In genomic region chr9:91192379-91192775, GRCh38 we compare ENCODE assay signal across 8 cellular contexts.
DNase-seq lines count a peak whose midpoint lies in the region; ATAC-seq and TF ChIP-seq lines count a peak whose summit lies in the region.

No MANE protein-coding gene starts in this region.

- DNase-seq in DMS 273 (lab: John Stamatoyannopoulos, UW; ENCODE audit: unreplicated experiment): peak; percentile 90
- DNase-seq in NCI-H1694 (lab: John Stamatoyannopoulos, UW): peak; percentile 58
- DNase-seq in cerebellum (ENCODE audit: low spot score): peak; percentile 89
- DNase-seq in OCI-M1 (lab: John Stamatoyannopoulos, UW): no peak
- no peak for DNase-seq in NCI-H2196 (lab: John Stamatoyannopoulos, UW; ENCODE audit: unreplicated experiment)
- no peak for DNase-seq in HT-29 (ENCODE audit: low spot score)

- H3K4me3 Mint-ChIP-seq in nephron: peak overlapping the region; percentile 68 to 81 (median 80)

- peaks cover 20% of the 10 kb centered on the region for H3K27me3 Mint-ChIP-seq in nephron (ENCODE audit: low read depth)

- H3K36me3 Mint-ChIP-seq in nephron (ENCODE audit: low read depth): peaks cover under 1% of the 10 kb centered on the region

- peak overlapping the region; percentile 97 to 98 (median 98) for H3K27ac Mint-ChIP-seq in nephron

- peaks cover 66% of the 10 kb centered on the region for H3K4me1 Mint-ChIP-seq in nephron

- no peak for ATAC-seq in GM21367 (IDR thresholded peaks at IDR 0.05; ENCODE audit: unreplicated experiment)

- TF ChIP-seq CTCF in nephron (IDR thresholded peaks at IDR 0.05; ENCODE audit: unreplicated experiment in 3 of 3): peak in 1 of 3 experiments; percentile 8

- H3K9me3 Mint-ChIP-seq in nephron: no peaks in the 10 kb centered on the region

Comparison
In these comparisons a context has a peak if more than half of its experiments do, and no peak if none do; other contexts are left out.
1. DNase-seq: peak in DMS 273 (single experiment), NCI-H1694 (single experiment) and cerebellum (single experiment); none in OCI-M1 (single experiment), NCI-H2196 (single experiment) and HT-29 (single experiment).